8 cellular contexts compared by ENCODE assay signal in the genomic region with DNA sequence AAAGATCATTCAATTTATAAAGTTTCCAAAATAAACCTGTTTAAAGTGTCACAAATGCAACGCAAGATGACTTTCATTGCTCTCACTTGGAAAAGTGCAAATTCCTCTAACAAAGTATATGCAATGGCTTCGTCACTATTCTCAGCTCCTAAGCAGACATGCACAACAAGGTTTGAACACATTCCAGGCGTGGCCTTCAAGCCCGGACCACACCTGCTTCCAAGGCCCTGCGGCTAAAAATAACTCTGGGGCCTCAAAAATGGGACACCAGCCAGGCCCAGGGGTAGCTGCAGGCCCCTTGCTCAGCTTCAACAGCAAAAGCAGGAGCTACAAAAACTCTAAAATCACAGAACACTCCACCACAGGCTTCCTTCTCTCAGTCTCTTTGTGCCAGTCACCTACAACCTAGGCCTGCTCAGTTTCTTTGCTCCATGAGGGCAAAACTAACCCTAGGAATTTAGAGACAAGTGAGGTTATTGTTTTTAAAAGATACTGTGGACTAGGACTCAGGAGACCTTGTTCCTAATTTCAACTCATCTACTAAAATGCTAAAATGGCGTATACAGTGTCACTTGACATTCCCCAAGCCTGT. TPM values are rescaled to one million over a fixed set of nuclear protein-coding genes. Genes with fewer than 3 reads are reported as not detected.
DNase-seq lines count a peak whose midpoint lies in the region; ATAC-seq and TF ChIP-seq lines count a peak whose summit lies in the region.

No MANE protein-coding gene starts in this region.

- H3K27me3 Mint-ChIP-seq in progenitor cell of endocrine pancreas = no peaks in the 10 kb centered on the region

- no peak for ATAC-seq in HG02852 (IDR thresholded peaks at IDR 0.05; ENCODE audit: unreplicated experiment)

- no peak overlapping the region for H3K4me3 ChIP-seq in HAP-1
- H3K4me3 ChIP-seq in esophagus muscularis mucosa = no peak overlapping the region

- DNase-seq in HAP-1 (ENCODE audit: low spot score in 2 of 2) (peak; percentile 87 to 90), RPMI8226 (peak; percentile 8), esophagus muscularis mucosa (ENCODE audit: extremely low spot score) (no peak), progenitor cell of endocrine pancreas (ENCODE audit: low spot score, unreplicated experiment) (no peak), GM19240 (ENCODE audit: insufficient read length, low spot score) (no peak), NCI-H1436 treated with DMSO at 0.1 percent for 48 hours (lab: John Stamatoyannopoulos, UW) (no peak)
- DNase-seq in stimulated activated naive CD4-positive, alpha-beta T cell (lab: John Stamatoyannopoulos, UW) = no peak

- intact Hi-C loops in esophagus muscularis mucosa (cut with DNase I) = no loop called here

- H3K4me3 Mint-ChIP-seq in progenitor cell of endocrine pancreas (ENCODE audit: low read depth) = no peak overlapping the region

- in situ Hi-C loops in HAP-1 (cut with MboI; ENCODE audit: low sequenced_read_pairs) = no loop called here

- peaks cover 31% of the 10 kb centered on the region for H3K4me1 ChIP-seq in HAP-1
- H3K4me1 ChIP-seq in esophagus muscularis mucosa = peaks cover 28 to 41% (median 29%) of the 10 kb centered on the region in 4 donors

- no peak for TF ChIP-seq POLR2A in esophagus muscularis mucosa (IDR thresholded peaks at IDR 0.05; ENCODE audit: low read depth)

- H3K27me3 ChIP-seq in HAP-1 (ENCODE audit: low read depth) (no peaks in the 10 kb centered on the region), esophagus muscularis mucosa (no peaks in the 10 kb centered on the region)

- H3K36me3 ChIP-seq in HAP-1 (replicated peaks) = peaks cover 4% of the 10 kb centered on the region; the same call in 1 of the 2 replicates
- H3K36me3 ChIP-seq in esophagus muscularis mucosa = no peaks in the 10 kb centered on the region

- no peaks in the 10 kb centered on the region for H3K9me3 ChIP-seq in HAP-1
- H3K9me3 ChIP-seq in esophagus muscularis mucosa = no peaks in the 10 kb centered on the region

- peak overlapping the region; percentile 81 for H3K27ac Mint-ChIP-seq in progenitor cell of endocrine pancreas

- H3K4me1 Mint-ChIP-seq in progenitor cell of endocrine pancreas (ENCODE audit: low read depth) = peaks cover 29% of the 10 kb centered on the region

- H3K27ac ChIP-seq in esophagus muscularis mucosa (replicated peaks in 1 of 4) = peak overlapping the region; percentile 52 to 67 (median 59)

- 31% methylated on average over 6 of the region's 6 CpGs for WGBS in esophagus muscularis mucosa

- H3K36me3 Mint-ChIP-seq in progenitor cell of endocrine pancreas (ENCODE audit: insufficient read depth) = peaks cover 2% of the 10 kb centered on the region

- TF ChIP-seq EP300 in esophagus muscularis mucosa (IDR thresholded peaks at IDR 0.05) = no peak

- TF ChIP-seq CTCF in esophagus muscularis mucosa (IDR thresholded peaks at IDR 0.05) = no peak
- no peak for TF ChIP-seq CTCF in progenitor cell of endocrine pancreas (IDR thresholded peaks at IDR 0.05; ENCODE audit: unreplicated experiment)

- H3K9me3 Mint-ChIP-seq in progenitor cell of endocrine pancreas (ENCODE audit: low read depth) = no peaks in the 10 kb centered on the region

RNA-seq across cellular contexts. Expression of a gene that starts 29.3 kb away (rescaled TPM):
- total RNA-seq in esophagus muscularis mucosa (10 to 100 TPM in 3 of 4 donors, 1 to 10 TPM in 1; 10.0 to 17.0 (median 13.9) TPM), progenitor cell of endocrine pancreas (67.5 and 74.6 TPM in 2 replicates)

Comparison
In these comparisons a context has a peak if more than half of its experiments do, and no peak if none do; other contexts are left out.
1. DNase-seq: peak in HAP-1 (2 of 2) and RPMI8226 (single experiment); none in esophagus muscularis mucosa (single experiment), progenitor cell of endocrine pancreas (single experiment), GM19240 (single experiment), NCI-H1436 treated with DMSO at 0.1 percent for 48 hours (single experiment) and stimulated activated naive CD4-positive, alpha-beta T cell (0 of 6).